ENCODE assay signal across 1 cellular context in genomic region chr9:135513351-135513846, GRCh38.
TF ChIP-seq lines count a peak whose summit lies in the region.

No MANE protein-coding gene starts in this region.

TF ChIP-seq in SK-N-SH treated with all-trans-retinoic acid at 6 μM for 48 hours, 23 proteins besides CTCF, POLR2A, EP300 and RAD21 (continued from another document):
- no peak for TF ChIP-seq TSHZ2 (CRISPR knock-in tag; IDR thresholded peaks at IDR 0.05)
- no peak for TF ChIP-seq RARB (CRISPR knock-in tag; IDR thresholded peaks at IDR 0.05)
- no peak for TF ChIP-seq PPARA (CRISPR knock-in tag; IDR thresholded peaks at IDR 0.05; ENCODE audit: borderline replicate concordance)
- TF ChIP-seq TCF4 (CRISPR knock-in tag; IDR thresholded peaks at IDR 0.05; ENCODE audit: borderline replicate concordance) = no peak
- TF ChIP-seq GLIS3 (CRISPR knock-in tag; IDR thresholded peaks at IDR 0.05) = no peak
- TF ChIP-seq CSDC2 (CRISPR knock-in tag; IDR thresholded peaks at IDR 0.05) = no peak
- no peak for TF ChIP-seq ISL1 (CRISPR knock-in tag; IDR thresholded peaks at IDR 0.05)
- no peak for TF ChIP-seq TOX (CRISPR knock-in tag; IDR thresholded peaks at IDR 0.05; ENCODE audit: borderline replicate concordance)
- TF ChIP-seq CSRNP3 (CRISPR knock-in tag; IDR thresholded peaks at IDR 0.05) = no peak
- TF ChIP-seq OSR1 (CRISPR knock-in tag; IDR thresholded peaks at IDR 0.05) = no peak
- TF ChIP-seq ZC3H10 (CRISPR knock-in tag; IDR thresholded peaks at IDR 0.05) = no peak
- TF ChIP-seq CREB5 (CRISPR knock-in tag; IDR thresholded peaks at IDR 0.05; ENCODE audit: low read depth) = no peak
- no peak for TF ChIP-seq ZNF565 (CRISPR knock-in tag; conservative IDR thresholded peaks at IDR 0.05; ENCODE audit: low read depth)
- TF ChIP-seq ZNF70 (CRISPR knock-in tag; IDR thresholded peaks at IDR 0.05) = no peak
